ENCODE assay signal across 10 cellular contexts in the genomic region with DNA sequence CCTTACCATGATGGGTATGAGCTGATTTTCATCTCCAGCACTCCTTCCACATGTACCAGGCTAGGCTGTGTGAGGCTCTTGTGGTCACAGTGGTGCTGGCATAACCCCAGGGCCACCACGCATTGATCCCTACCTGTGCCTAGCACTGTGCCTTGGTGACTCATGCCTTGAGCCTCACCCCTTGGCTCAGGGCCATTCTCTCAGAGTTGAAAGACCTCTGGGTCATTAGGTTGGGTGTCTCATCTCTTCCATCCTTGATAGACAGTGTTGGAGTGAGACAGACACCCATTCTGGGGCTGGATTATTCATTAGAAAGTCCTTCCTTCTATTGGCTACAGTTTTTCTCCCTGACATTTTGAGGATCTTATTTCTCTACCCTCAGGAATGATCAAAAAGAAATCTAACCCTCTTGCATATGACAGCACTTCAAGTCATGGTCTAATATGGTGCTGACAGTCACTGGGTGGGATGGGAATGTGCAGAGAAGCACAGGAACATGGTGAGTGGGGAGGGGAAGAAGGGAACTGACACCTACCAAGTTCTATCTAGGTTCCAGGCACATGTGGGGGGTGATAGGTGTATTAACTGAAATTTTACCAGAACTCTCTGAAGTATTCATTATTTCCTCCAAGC.
"Had no signal": no experiment of that assay in that cellular context is flagged by ENCODE, and none has a peak within 500 bp of the region (broad histone marks: within the 10 kb centered on the region; RNA-seq: fewer than 3 reads in every experiment).

No MANE protein-coding gene starts in this region.

- H3K4me1 ChIP-seq: body of pancreas, thyroid gland had no signal

- H3K27ac ChIP-seq: body of pancreas, skin epidermis, thyroid gland, WERI-Rb-1 had no signal

- H3K27me3 ChIP-seq: body of pancreas, thyroid gland had no signal

- H3K4me3 ChIP-seq: body of pancreas, skin epidermis, thyroid gland had no signal

- H3K9me3 ChIP-seq: thyroid gland had no signal

- H3K36me3 ChIP-seq: thyroid gland, WERI-Rb-1 had no signal

- DNase-seq: activated CD4-positive, alpha-beta T cell treated with anti-CD3 and anti-CD28 coated beads for 4 hours; activated naive CD4-positive, alpha-beta T cell treated with anti-CD3 and anti-CD28 coated beads for 36 hours; body of pancreas; effector memory CD8-positive, alpha-beta T cell; hippocampal formation; nephron progenitor cell; T-helper 1 cell; thyroid gland; WERI-Rb-1 had no signal

- ATAC-seq: body of pancreas; effector memory CD8-positive, alpha-beta T cell had no signal
